Comparison of ENCODE assay signal across 19 cellular contexts in genomic region chr6:24227556-24227955, GRCh38.
"Had no signal": no experiment of that assay in that cellular context is flagged by ENCODE, and none has a peak within 500 bp of the region (broad histone marks: within the 10 kb centered on the region; RNA-seq: fewer than 3 reads in every experiment).

No MANE protein-coding gene starts in this region.

- H3K9me3 ChIP-seq: colonic mucosa, esophagus muscularis mucosa, suprapubic skin had no signal

- H3K4me1 Mint-ChIP-seq: immature natural killer cell, T-cell had no signal

- H3K36me3 ChIP-seq: colonic mucosa, esophagus muscularis mucosa, suprapubic skin had no signal

- H3K9me3 Mint-ChIP-seq: naive thymus-derived CD4-positive, alpha-beta T cell; T-cell had no signal

- DNase-seq: activated CD4-positive, alpha-beta T cell treated with anti-CD3 and anti-CD28 coated beads, Interleukin-2, amount 50 U/mL, for 4 hours; activated CD4-positive, CD25-positive, alpha-beta regulatory T cell treated with anti-CD3 and anti-CD28 coated beads, Interleukin-2, amount 50 U/mL, for 72 hours; activated CD8-positive, alpha-beta memory T cell treated with anti-CD3 and anti-CD28 coated beads, Interleukin-2, amount 10 ng/mL, durations not matched to agents 7 days and 5 days; activated naive CD4-positive, alpha-beta T cell treated with anti-CD3 and anti-CD28 coated beads, Interleukin-2, amount 50 U/mL, for 16 hours; activated T-cell treated with anti-CD3 and anti-CD28 coated beads, Interleukin-2, amount 50 U/mL, for 1 hour; caudate nucleus; colonic mucosa; immature natural killer cell; naive thymus-derived CD4-positive, alpha-beta T cell; occipital lobe; stimulated activated CD4-positive, alpha-beta T cell treated with anti-CD3 and anti-CD28 coated beads, Interleukin-4, amount 100 ng/mL, for 24 hours; stimulated activated naive CD4-positive, alpha-beta T cell; T-cell; T-helper 9 cell; trophoblast cell had no signal

- ATAC-seq: activated CD8-positive, alpha-beta memory T cell treated with anti-CD3 and anti-CD28 coated beads, Interleukin-2, amount 10 ng/mL, durations not matched to agents 7 days and 5 days; naive thymus-derived CD4-positive, alpha-beta T cell; T-cell had no signal

- H3K36me3 Mint-ChIP-seq: activated CD8-positive, alpha-beta memory T cell treated with anti-CD3 and anti-CD28 coated beads, Interleukin-2, amount 10 ng/mL, durations not matched to agents 7 days and 5 days; immature natural killer cell; naive thymus-derived CD4-positive, alpha-beta T cell; T-cell had no signal

- H3K27ac ChIP-seq: colonic mucosa, skin epidermis, suprapubic skin had no signal

- H3K4me3 ChIP-seq: colonic mucosa, esophagus muscularis mucosa, lung, skin epidermis, suprapubic skin had no signal

- H3K27ac Mint-ChIP-seq: activated CD8-positive, alpha-beta memory T cell treated with anti-CD3 and anti-CD28 coated beads, Interleukin-2, amount 10 ng/mL, durations not matched to agents 7 days and 5 days; immature natural killer cell; naive thymus-derived CD4-positive, alpha-beta T cell; T-cell had no signal

- H3K27me3 ChIP-seq: colonic mucosa, esophagus muscularis mucosa had no signal

- H3K4me3 Mint-ChIP-seq: activated CD8-positive, alpha-beta memory T cell treated with anti-CD3 and anti-CD28 coated beads, Interleukin-2, amount 10 ng/mL, durations not matched to agents 7 days and 5 days; immature natural killer cell; naive thymus-derived CD4-positive, alpha-beta T cell; T-cell had no signal

- H3K4me1 ChIP-seq: colonic mucosa, suprapubic skin had no signal
